ENCODE assay signal across 30 cellular contexts in genomic region chr12:4572670-4573069, GRCh38.
"Had no signal": no experiment of that assay in that cellular context is flagged by ENCODE, and none has a peak within 500 bp of the region (broad histone marks: within the 10 kb centered on the region; RNA-seq: fewer than 3 reads in every experiment).

No MANE protein-coding gene starts in this region.

- H3K27ac ChIP-seq: breast epithelium, gastroesophageal sphincter, neutrophil, skin epidermis, testis, transverse colon, uterus, VCaP had no signal

- H3K9me3 ChIP-seq: breast epithelium, gastroesophageal sphincter, neutrophil, testis, transverse colon, uterus had no signal

- H3K4me1 ChIP-seq: breast epithelium, gastroesophageal sphincter, testis, transverse colon, uterus had no signal

- H3K27me3 ChIP-seq: breast epithelium, gastroesophageal sphincter, testis, uterus had no signal

- ATAC-seq: activated CD4-positive, CD25-positive, alpha-beta regulatory T cell treated with anti-CD3 and anti-CD28 coated beads, Interleukin-2, amount 50 U/mL, for 24 hours; gastroesophageal sphincter; left colon; sciatic nerve; stimulated activated naive CD8-positive, alpha-beta T cell treated with anti-CD3 and anti-CD28 coated beads, Interleukin-15, Interleukin-2, amounts not matched to agents 100 U/mL and 50 U/mL, for 24 hours; T-helper 17 cell had no signal

- DNase-seq: activated CD4-positive, alpha-beta memory T cell treated with anti-CD3 and anti-CD28 coated beads for 36 hours; activated CD4-positive, alpha-beta T cell treated with anti-CD3 and anti-CD28 coated beads, Interleukin-2, amount 10 ng/mL, durations not matched to agents 24 days and 14 days; activated CD8-positive, alpha-beta memory T cell treated with anti-CD3 and anti-CD28 coated beads, Interleukin-2, amount 50 U/mL, for 4 hours; activated effector memory CD4-positive, alpha-beta T cell treated with anti-CD3 and anti-CD28 coated beads, Interleukin-2, amount 50 U/mL, for 16 hours; activated naive CD4-positive, alpha-beta T cell treated with anti-CD3 and anti-CD28 coated beads, Interleukin-2, amount 10 ng/mL, durations not matched to agents 7 days and 5 days; activated T-cell treated with anti-CD3 and anti-CD28 coated beads, Interleukin-2, amount 50 U/mL, for 1 hour; amniotic stem cell; central memory CD4-positive, alpha-beta T cell; effector CD8-positive, alpha-beta T cell; head of caudate nucleus; hippocampal formation; kidney; left colon; naive B cell; nephron progenitor cell; stimulated activated CD4-positive, alpha-beta T cell treated with anti-CD3 and anti-CD28 coated beads, Interleukin-12 subunit alpha, Interleukin-12 subunit beta, amount 100 ng/mL, for 4 hours; stimulated activated CD4-positive, alpha-beta T cell treated with anti-CD3 and anti-CD28 coated beads, Interleukin-4, amount 100 ng/mL, for 1 hour; stimulated activated naive CD8-positive, alpha-beta T cell treated with anti-CD3 and anti-CD28 coated beads, Interleukin-15, Interleukin-2, amounts not matched to agents 100 U/mL and 50 U/mL, for 24 hours; T-helper 17 cell; testis; transverse colon; uterus had no signal

- H3K4me3 ChIP-seq: breast epithelium, gastroesophageal sphincter, lung, skin epidermis, testis, transverse colon, uterus had no signal

- FAIRE-seq: kidney had no signal

- H3K36me3 ChIP-seq: breast epithelium, gastroesophageal sphincter, neutrophil, transverse colon, uterus had no signal
